Comparison of ENCODE assay signal across 1 cellular context in genomic region chr9:105194234-105194633, GRCh38.
TF ChIP-seq lines count a peak whose summit lies in the region.

No MANE protein-coding gene starts in this region.

TF ChIP-seq in Ishikawa, 13 proteins besides CTCF, POLR2A, EP300 and RAD21 (continued from another document):
- TF ChIP-seq, protein P1, sequence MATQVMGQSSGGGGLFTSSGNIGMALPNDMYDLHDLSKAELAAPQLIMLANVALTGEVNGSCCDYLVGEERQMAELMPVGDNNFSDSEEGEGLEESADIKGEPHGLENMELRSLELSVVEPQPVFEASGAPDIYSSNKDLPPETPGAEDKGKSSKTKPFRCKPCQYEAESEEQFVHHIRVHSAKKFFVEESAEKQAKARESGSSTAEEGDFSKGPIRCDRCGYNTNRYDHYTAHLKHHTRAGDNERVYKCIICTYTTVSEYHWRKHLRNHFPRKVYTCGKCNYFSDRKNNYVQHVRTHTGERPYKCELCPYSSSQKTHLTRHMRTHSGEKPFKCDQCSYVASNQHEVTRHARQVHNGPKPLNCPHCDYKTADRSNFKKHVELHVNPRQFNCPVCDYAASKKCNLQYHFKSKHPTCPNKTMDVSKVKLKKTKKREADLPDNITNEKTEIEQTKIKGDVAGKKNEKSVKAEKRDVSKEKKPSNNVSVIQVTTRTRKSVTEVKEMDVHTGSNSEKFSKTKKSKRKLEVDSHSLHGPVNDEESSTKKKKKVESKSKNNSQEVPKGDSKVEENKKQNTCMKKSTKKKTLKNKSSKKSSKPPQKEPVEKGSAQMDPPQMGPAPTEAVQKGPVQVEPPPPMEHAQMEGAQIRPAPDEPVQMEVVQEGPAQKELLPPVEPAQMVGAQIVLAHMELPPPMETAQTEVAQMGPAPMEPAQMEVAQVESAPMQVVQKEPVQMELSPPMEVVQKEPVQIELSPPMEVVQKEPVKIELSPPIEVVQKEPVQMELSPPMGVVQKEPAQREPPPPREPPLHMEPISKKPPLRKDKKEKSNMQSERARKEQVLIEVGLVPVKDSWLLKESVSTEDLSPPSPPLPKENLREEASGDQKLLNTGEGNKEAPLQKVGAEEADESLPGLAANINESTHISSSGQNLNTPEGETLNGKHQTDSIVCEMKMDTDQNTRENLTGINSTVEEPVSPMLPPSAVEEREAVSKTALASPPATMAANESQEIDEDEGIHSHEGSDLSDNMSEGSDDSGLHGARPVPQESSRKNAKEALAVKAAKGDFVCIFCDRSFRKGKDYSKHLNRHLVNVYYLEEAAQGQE (IDR thresholded peaks at IDR 0.05; ENCODE audit: low read depth), result no peak
